In the genomic region with DNA sequence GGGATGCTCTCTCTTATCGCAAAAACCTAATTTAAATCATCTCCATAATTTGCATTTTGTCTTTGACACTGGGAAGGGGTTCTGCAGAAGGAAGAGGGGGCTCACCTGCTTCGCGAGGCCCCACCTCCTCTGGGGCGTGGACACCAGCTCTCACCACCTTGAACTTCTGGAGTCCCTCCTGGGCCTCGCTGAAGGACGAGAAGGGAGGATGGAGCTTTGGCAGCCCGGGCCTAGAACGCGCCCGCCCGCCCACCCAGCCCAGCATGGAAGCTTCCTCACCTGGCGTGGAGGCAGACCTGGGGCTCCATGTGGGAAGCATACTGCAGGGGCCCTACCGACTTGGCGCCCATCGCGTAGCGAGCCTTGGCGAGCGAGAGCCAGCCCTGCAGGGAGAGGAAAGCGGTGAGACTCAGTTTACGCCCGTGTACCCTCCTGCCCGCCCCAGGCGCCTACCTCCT, we compare ENCODE assay signal across 8 cellular contexts. TPM values are rescaled to one million over a fixed set of nuclear protein-coding genes. Genes with fewer than 3 reads are reported as not detected.
A peak's percentile ranks its signal among the peaks of the same experiment; 100 is the strongest.
DNase-seq lines count a peak whose midpoint lies in the region; ATAC-seq and TF ChIP-seq lines count a peak whose summit lies in the region.

No MANE protein-coding gene starts in this region.

- H3K36me3 Mint-ChIP-seq in activated B cell treated with CpG ODN at 0.5 μM for 24 hours (ENCODE audit: low read depth) (peaks cover 73% of the 10 kb centered on the region), glutamatergic neuron (ENCODE audit: unreplicated experiment) (peaks cover 10% of the 10 kb centered on the region)

- peak overlapping the region; percentile 87 for H3K4me3 ChIP-seq in skeletal muscle cell (ENCODE audit: low read depth, low read length)

- CTCF ChIA-PET in activated B cell treated with CpG ODN at 0.5 μM for 24 hours (lab: Charles Lee) = interaction anchor here (1.0 to 3.3 kb wide), 9 partner anchors 9 to 456 kb away, joined by 3 to 19 read pairs (median 6); a partner anchor contains a TSS

- H3K4me1 Mint-ChIP-seq in activated B cell treated with CpG ODN at 0.5 μM for 24 hours (peaks cover 46% of the 10 kb centered on the region), glutamatergic neuron (ENCODE audit: low read depth, unreplicated experiment) (peaks cover 15% of the 10 kb centered on the region)

- H3K27me3 Mint-ChIP-seq in activated B cell treated with CpG ODN at 0.5 μM for 24 hours = no peaks in the 10 kb centered on the region
- H3K27me3 Mint-ChIP-seq in glutamatergic neuron (ENCODE audit: unreplicated experiment) = peaks cover 16% of the 10 kb centered on the region

- peak overlapping the region; percentile 100 for H3K4me3 Mint-ChIP-seq in activated B cell treated with CpG ODN at 0.5 μM for 24 hours
- peak overlapping the region; percentile 100 for H3K4me3 Mint-ChIP-seq in glutamatergic neuron (ENCODE audit: unreplicated experiment)

- peak; percentile 42 for DNase-seq in NCI-H82 (lab: John Stamatoyannopoulos, UW)
- no peak for DNase-seq in NCI-H82 treated with DMSO at 0.1 percent for 48 hours (lab: John Stamatoyannopoulos, UW; ENCODE audit: unreplicated experiment)
- DNase-seq in activated B cell treated with CpG ODN at 0.5 μM for 24 hours = no peak
- DNase-seq in glutamatergic neuron = no peak
- no peak for DNase-seq in skeletal muscle cell (ENCODE audit: low read depth)
- DNase-seq in NCI-H524 (lab: John Stamatoyannopoulos, UW) = no peak

- H3K27ac Mint-ChIP-seq in activated B cell treated with CpG ODN at 0.5 μM for 24 hours (peak overlapping the region; percentile 100), glutamatergic neuron (ENCODE audit: unreplicated experiment) (peak overlapping the region; percentile 99)

- no peak for TF ChIP-seq CTCF in activated B cell treated with CpG ODN at 0.5 μM for 24 hours (IDR thresholded peaks at IDR 0.05)
- no peak for TF ChIP-seq CTCF in glutamatergic neuron (IDR thresholded peaks at IDR 0.05; ENCODE audit: partially characterized antibody, unreplicated experiment)

- H3K9me3 Mint-ChIP-seq in activated B cell treated with CpG ODN at 0.5 μM for 24 hours (no peaks in the 10 kb centered on the region), glutamatergic neuron (ENCODE audit: unreplicated experiment) (peaks cover 23% of the 10 kb centered on the region)

- intact Hi-C loops in activated B cell treated with CpG ODN at 0.5 μM for 24 hours (cut with micrococcal nuclease) = loop anchor here (1.0 to 10.0 kb wide), 8 partner anchors 14 to 764 kb away; a partner anchor contains a TSS

- ATAC-seq in HG03135 (IDR thresholded peaks at IDR 0.05; ENCODE audit: unreplicated experiment) (peak; percentile 1), activated B cell treated with CpG ODN at 0.5 μM for 24 hours (ENCODE audit: low read depth) (no peak), HG02938 (IDR thresholded peaks at IDR 0.05; ENCODE audit: unreplicated experiment) (no peak)

- POLR2A ChIA-PET in activated B cell treated with CpG ODN at 0.5 μM for 24 hours (lab: Charles Lee) = interaction anchor here (0.6 to 3.5 kb wide), 16 partner anchors 8 to 1151 kb away, joined by 3 to 96 read pairs (median 8); a partner anchor contains a TSS

RNA-seq across cellular contexts. Expression of a gene that starts 1.1 kb away (rescaled TPM):
- total RNA-seq in activated B cell treated with CpG ODN at 0.5 μM for 24 hours = 121 and 140 TPM in 2 replicates
- total RNA-seq in glutamatergic neuron (ENCODE audit: unreplicated experiment) = 48.3 TPM

RNA-seq across cellular contexts. Expression of a gene that starts 14.3 kb away (rescaled TPM):
- 77.7 and 79.2 TPM in 2 replicates for total RNA-seq in activated B cell treated with CpG ODN at 0.5 μM for 24 hours
- total RNA-seq in glutamatergic neuron (ENCODE audit: unreplicated experiment) = 78.5 TPM
